In the genomic region with DNA sequence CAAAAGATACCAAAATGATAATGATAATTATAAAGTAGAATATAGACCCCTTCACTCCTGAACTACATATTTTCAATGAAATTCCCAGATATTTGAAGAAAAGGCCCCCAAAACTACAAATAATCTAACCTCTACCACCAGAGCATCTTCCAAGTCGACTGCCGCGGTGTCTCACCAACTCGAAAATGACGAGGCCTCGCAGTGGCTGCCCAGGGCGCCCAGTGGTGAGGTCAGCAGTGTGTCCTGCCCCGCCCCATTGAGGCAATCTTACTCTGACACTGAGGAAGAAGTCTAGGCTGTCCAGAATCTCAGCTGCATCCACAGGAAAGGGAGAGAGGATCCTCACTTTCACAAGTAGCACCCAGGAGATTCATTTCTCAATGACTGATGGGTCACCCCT, we compare ENCODE assay signal across 20 cellular contexts. TPM values are rescaled to one million over a fixed set of nuclear protein-coding genes. Genes with fewer than 3 reads are reported as not detected.
DNase-seq lines count a peak whose midpoint lies in the region.
"Had no signal": no experiment of that assay in that cellular context is flagged by ENCODE, and none has a peak within 500 bp of the region (broad histone marks: within the 10 kb centered on the region; RNA-seq: fewer than 3 reads in every experiment).

No MANE protein-coding gene starts in this region.

- peaks cover 45% of the 10 kb centered on the region for H3K4me1 ChIP-seq in skeletal muscle satellite cell (ENCODE audit: control insufficient read depth, insufficient read depth, low read length)

- H3K36me3 Mint-ChIP-seq in activated CD4-positive, alpha-beta memory T cell treated with anti-CD3 and anti-CD28 coated beads, Interleukin-2, amount 10 ng/mL, durations not matched to agents 7 days and 5 days (ENCODE audit: low read depth), result peaks cover 29% of the 10 kb centered on the region

- H3K36me3 ChIP-seq in skeletal muscle satellite cell (ENCODE audit: insufficient read depth, low read length), result peaks cover 67% of the 10 kb centered on the region

- H3K27me3 Mint-ChIP-seq in activated CD4-positive, alpha-beta memory T cell treated with anti-CD3 and anti-CD28 coated beads, Interleukin-2, amount 10 ng/mL, durations not matched to agents 7 days and 5 days, result no peaks in the 10 kb centered on the region
- H3K27me3 Mint-ChIP-seq: activated T-cell treated with anti-CD3 and anti-CD28 coated beads, Interleukin-2, amount 50 U/mL, for 24 hours; memory B cell; stimulated activated naive CD8-positive, alpha-beta T cell treated with anti-CD3 and anti-CD28 coated beads, Interleukin-15, Interleukin-2, amounts not matched to agents 100 ng/mL and 50 ng/mL, for 24 hours had no signal

- H3K27ac Mint-ChIP-seq in activated CD4-positive, alpha-beta memory T cell treated with anti-CD3 and anti-CD28 coated beads, Interleukin-2, amount 10 ng/mL, durations not matched to agents 7 days and 5 days, result no peak overlapping the region
- H3K27ac Mint-ChIP-seq: activated T-cell treated with anti-CD3 and anti-CD28 coated beads, Interleukin-2, amount 50 U/mL, for 24 hours; memory B cell; stimulated activated naive CD8-positive, alpha-beta T cell treated with anti-CD3 and anti-CD28 coated beads, Interleukin-15, Interleukin-2, amounts not matched to agents 100 ng/mL and 50 ng/mL, for 24 hours had no signal

- H3K9me3 ChIP-seq in skeletal muscle satellite cell (replicated peaks; ENCODE audit: low read length), result no peaks in the 10 kb centered on the region

- H3K4me2 ChIP-seq in skeletal muscle satellite cell (ENCODE audit: low read length), result peak overlapping the region; percentile 80

- H3K9me3 Mint-ChIP-seq in activated CD4-positive, alpha-beta memory T cell treated with anti-CD3 and anti-CD28 coated beads, Interleukin-2, amount 10 ng/mL, durations not matched to agents 7 days and 5 days, result no peaks in the 10 kb centered on the region
- H3K9me3 Mint-ChIP-seq: activated T-cell treated with anti-CD3 and anti-CD28 coated beads, Interleukin-2, amount 50 U/mL, for 24 hours; memory B cell; stimulated activated naive CD8-positive, alpha-beta T cell treated with anti-CD3 and anti-CD28 coated beads, Interleukin-15, Interleukin-2, amounts not matched to agents 100 ng/mL and 50 ng/mL, for 24 hours had no signal

- peaks cover 40% of the 10 kb centered on the region for H3K4me1 Mint-ChIP-seq in activated CD4-positive, alpha-beta memory T cell treated with anti-CD3 and anti-CD28 coated beads, Interleukin-2, amount 10 ng/mL, durations not matched to agents 7 days and 5 days

- CTCF ChIA-PET in activated CD4-positive, alpha-beta memory T cell treated with anti-CD3 and anti-CD28 coated beads, Interleukin-2, amount 10 ng/mL, durations not matched to agents 7 days and 5 days (lab: Charles Lee), result no interaction called here

- peak overlapping the region; percentile 54 for H3K4me3 ChIP-seq in GM08714 (ENCODE audit: low read length)
- peak overlapping the region; percentile 53 for H3K4me3 ChIP-seq in skeletal muscle satellite cell (ENCODE audit: low read length)

- POLR2A ChIA-PET in activated CD4-positive, alpha-beta memory T cell treated with anti-CD3 and anti-CD28 coated beads, Interleukin-2, amount 10 ng/mL, durations not matched to agents 7 days and 5 days (lab: Charles Lee), result interaction anchor here (1.0 kb wide), 1 partner anchor 17 kb away, joined by 3 read pairs; no protein-coding TSS in a partner anchor

- no peaks in the 10 kb centered on the region for H3K27me3 ChIP-seq in skeletal muscle satellite cell (ENCODE audit: control insufficient read depth, insufficient read depth, low read length)

- no peak overlapping the region for H3K4me3 Mint-ChIP-seq in activated CD4-positive, alpha-beta memory T cell treated with anti-CD3 and anti-CD28 coated beads, Interleukin-2, amount 10 ng/mL, durations not matched to agents 7 days and 5 days
- H3K4me3 Mint-ChIP-seq: memory B cell had no signal

- peak; percentile 70 for DNase-seq in SK-MEL-5 (ENCODE audit: low read depth, low spot score)
- peak; percentile 76 for DNase-seq in globus pallidus (ENCODE audit: low spot score)
- DNase-seq in activated CD4-positive, alpha-beta memory T cell treated with anti-CD3 and anti-CD28 coated beads, Interleukin-2, amount 10 ng/mL, durations not matched to agents 7 days and 5 days, result no peak
- DNase-seq in SKM-1 treated with dmso at 0.1 percent for 144 hours (lab: John Stamatoyannopoulos, UW; ENCODE audit: unreplicated experiment), result no peak
- no peak for DNase-seq in T-helper 9 cell
- DNase-seq: activated CD4-positive, alpha-beta T cell treated with anti-CD3 and anti-CD28 coated beads for 1 hour; activated T-cell treated with anti-CD3 and anti-CD28 coated beads, Interleukin-2, amount 50 U/mL, for 24 hours; amniotic stem cell; cortex of kidney; left cardiac atrium; NCI-H1694 treated with DMSO at 0.1 percent for 48 hours; NCI-H2171; NCI-H524; occipital lobe; SHP77 treated with DMSO at 0.1 percent for 48 hours; trophoblast cell had no signal

- H3K9ac ChIP-seq in skeletal muscle satellite cell (ENCODE audit: low read depth, low read length), result no peak overlapping the region

- in situ Hi-C loops in SK-MEL-5 (cut with HindIII; ENCODE audit: low pct_unique_long_range_greater_than_20kb, low sequenced_read_pairs), result no loop called here

RNA-seq across cellular contexts. Expression of a gene that starts 5.2 kb away (rescaled TPM):
- 90.7 and 101 TPM in 2 replicates for total RNA-seq in SK-MEL-5 (2014; rRNA removed; shearing (Covaris generic))
- 75.5 and 84.1 TPM in 2 replicates for polyA plus RNA-seq in SK-MEL-5 (2015; cell fraction: cytosol; rRNA removed)
- 58.0 and 67.2 TPM in 2 replicates for polyA plus RNA-seq in SK-MEL-5 (2015; cell fraction: nucleus; rRNA removed)
- 23.6 and 28.6 TPM in 2 replicates for total RNA-seq in skeletal muscle satellite cell (2012; rRNA removed)
- 10 to 100 TPM; 18.8 to 20.5 TPM for total RNA-seq in activated CD4-positive, alpha-beta memory T cell treated with anti-CD3 and anti-CD28 coated beads, Interleukin-2, amount 10 ng/mL, durations not matched to agents 7 days and 5 days

Comparison
In these comparisons a context has a peak if more than half of its experiments do, and no peak if none do; other contexts are left out.
1. DNase-seq: peak in SK-MEL-5 (single experiment) and globus pallidus (single experiment); none in activated CD4-positive, alpha-beta memory T cell treated with anti-CD3 and anti-CD28 coated beads, Interleukin-2, amount 10 ng/mL, durations not matched to agents 7 days and 5 days (single experiment), SKM-1 treated with dmso at 0.1 percent for 144 hours (single experiment) and T-helper 9 cell (single experiment).